Comparison of ENCODE assay signal across 15 cellular contexts in the genomic region with DNA sequence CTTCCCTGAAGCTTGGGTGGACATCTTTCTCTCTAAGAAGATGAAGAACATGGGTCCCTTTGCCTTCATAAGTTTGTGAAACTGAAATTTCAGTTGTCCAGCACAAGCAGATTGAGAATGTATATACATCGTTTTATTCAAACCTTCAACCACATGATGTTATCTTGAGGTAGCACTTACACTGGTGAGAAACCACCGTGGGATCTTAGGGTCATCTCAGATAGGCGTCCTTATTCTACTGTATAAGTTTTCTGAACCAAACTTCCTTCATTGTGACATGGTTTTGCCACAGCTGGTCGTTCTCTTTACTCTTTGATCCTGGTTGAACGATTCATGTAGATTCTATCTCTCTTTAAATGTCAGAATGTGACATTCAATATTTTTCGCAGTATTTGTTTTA. TPM values are rescaled to one million over a fixed set of nuclear protein-coding genes. Genes with fewer than 3 reads are reported as not detected.
A peak's percentile ranks its signal among the peaks of the same experiment; 100 is the strongest.
DNase-seq lines count a peak whose midpoint lies in the region; ATAC-seq and TF ChIP-seq lines count a peak whose summit lies in the region.
"Had no signal": no experiment of that assay in that cellular context is flagged by ENCODE, and none has a peak within 500 bp of the region (broad histone marks: within the 10 kb centered on the region; RNA-seq: fewer than 3 reads in every experiment).

No MANE protein-coding gene starts in this region.

- H3K9me3 Mint-ChIP-seq in activated T-helper 1 cell treated with anti-CD3 and anti-CD28 coated beads, Interleukin-12 subunit alpha, Interleukin-12 subunit beta, Interleukin-2, Interleukin-4 antibody, amounts not matched to agents 30 ng/mL and 10 ng/mL and 1 ng/mL, durations not matched to agents 14 hours and 24 hours and 36 hours: no peaks in the 10 kb centered on the region
- no peaks in the 10 kb centered on the region for H3K9me3 Mint-ChIP-seq in natural killer cell treated with Interleukin-12 subunit alpha and Interleukin-12 subunit beta and Interleukin-15 and Interleukin-18, amount 100 ng/mL, for 72 hours
- H3K9me3 Mint-ChIP-seq: nephron had no signal

- no peaks in the 10 kb centered on the region for H3K36me3 ChIP-seq in sigmoid colon
- H3K36me3 ChIP-seq: MG63 had no signal

- H3K4me1 Mint-ChIP-seq in activated T-helper 1 cell treated with anti-CD3 and anti-CD28 coated beads, Interleukin-12 subunit alpha, Interleukin-12 subunit beta, Interleukin-2, Interleukin-4 antibody, amounts not matched to agents 30 ng/mL and 10 ng/mL and 1 ng/mL, durations not matched to agents 14 hours and 24 hours and 36 hours (ENCODE audit: low read depth): peaks cover 85% of the 10 kb centered on the region
- H3K4me1 Mint-ChIP-seq in natural killer cell treated with Interleukin-12 subunit alpha and Interleukin-12 subunit beta and Interleukin-15 and Interleukin-18, amount 100 ng/mL, for 72 hours (ENCODE audit: low read depth in 2 of 2): peaks cover 59 to 71% of the 10 kb centered on the region in 2 donors
- H3K4me1 Mint-ChIP-seq: nephron had no signal

- peaks cover 10% of the 10 kb centered on the region for H3K36me3 Mint-ChIP-seq in activated T-helper 1 cell treated with anti-CD3 and anti-CD28 coated beads, Interleukin-12 subunit alpha, Interleukin-12 subunit beta, Interleukin-2, Interleukin-4 antibody, amounts not matched to agents 30 ng/mL and 10 ng/mL and 1 ng/mL, durations not matched to agents 14 hours and 24 hours and 36 hours (ENCODE audit: low read depth)
- no peaks in the 10 kb centered on the region for H3K36me3 Mint-ChIP-seq in natural killer cell treated with Interleukin-12 subunit alpha and Interleukin-12 subunit beta and Interleukin-15 and Interleukin-18, amount 100 ng/mL, for 72 hours

- H3K27me3 ChIP-seq in sigmoid colon: no peaks in the 10 kb centered on the region
- H3K27me3 ChIP-seq: MG63 had no signal

- TF ChIP-seq CTCF in sigmoid colon (IDR thresholded peaks at IDR 0.05): no peak

- H3K4me3 ChIP-seq in sigmoid colon: no peak overlapping the region
- H3K4me3 ChIP-seq: MG63 had no signal

- H3K27me3 Mint-ChIP-seq in activated T-helper 1 cell treated with anti-CD3 and anti-CD28 coated beads, Interleukin-12 subunit alpha, Interleukin-12 subunit beta, Interleukin-2, Interleukin-4 antibody, amounts not matched to agents 30 ng/mL and 10 ng/mL and 1 ng/mL, durations not matched to agents 14 hours and 24 hours and 36 hours (ENCODE audit: insufficient read depth): peaks cover 4% of the 10 kb centered on the region
- H3K27me3 Mint-ChIP-seq in natural killer cell treated with Interleukin-12 subunit alpha and Interleukin-12 subunit beta and Interleukin-15 and Interleukin-18, amount 100 ng/mL, for 72 hours: peaks cover 51 to 52% of the 10 kb centered on the region in 2 donors

- peak overlapping the region; percentile 73 for H3K27ac Mint-ChIP-seq in activated T-helper 1 cell treated with anti-CD3 and anti-CD28 coated beads, Interleukin-12 subunit alpha, Interleukin-12 subunit beta, Interleukin-2, Interleukin-4 antibody, amounts not matched to agents 30 ng/mL and 10 ng/mL and 1 ng/mL, durations not matched to agents 14 hours and 24 hours and 36 hours
- H3K27ac Mint-ChIP-seq in natural killer cell treated with Interleukin-12 subunit alpha and Interleukin-12 subunit beta and Interleukin-15 and Interleukin-18, amount 100 ng/mL, for 72 hours: peak overlapping the region; percentile 65 to 80
- H3K27ac Mint-ChIP-seq: nephron had no signal

- no peak overlapping the region for H3K27ac ChIP-seq in sigmoid colon
- H3K27ac ChIP-seq: 22Rv1 had no signal

- WGBS in sigmoid colon, 2 donors: 62 to 85% methylated on average over 6 of the region's 6 CpGs

- no peaks in the 10 kb centered on the region for H3K9me3 ChIP-seq in sigmoid colon
- H3K9me3 ChIP-seq: MG63 had no signal

- H3K4me1 ChIP-seq in sigmoid colon: peaks cover 0 to 5% (median 0%) of the 10 kb centered on the region in 4 donors

- DNase-seq in activated CD4-positive, CD25-positive, alpha-beta regulatory T cell treated with anti-CD3 and anti-CD28 coated beads, Interleukin-2, amount 50 U/mL, for 72 hours: no peak
- no peak for DNase-seq in activated T-helper 1 cell treated with anti-CD3 and anti-CD28 coated beads, Interleukin-12 subunit alpha, Interleukin-12 subunit beta, Interleukin-2, Interleukin-4 antibody, amounts not matched to agents 30 ng/mL and 10 ng/mL and 1 ng/mL, durations not matched to agents 14 hours and 24 hours and 36 hours (ENCODE audit: low spot score)
- no peak for DNase-seq in natural killer cell treated with Interleukin-12 subunit alpha and Interleukin-12 subunit beta and Interleukin-15 and Interleukin-18, amount 100 ng/mL, for 72 hours (ENCODE audit: low spot score)
- no peak for DNase-seq in sigmoid colon
- DNase-seq: anterior cingulate cortex, MG63, NCI-H187 treated with DMSO at 0.1 percent for 48 hours, NCI-H446, trophoblast cell had no signal

- TF ChIP-seq EP300 in sigmoid colon (IDR thresholded peaks at IDR 0.05): no peak

- TF ChIP-seq POLR2A in sigmoid colon (IDR thresholded peaks at IDR 0.05): no peak

- ATAC-seq in activated CD4-positive, CD25-positive, alpha-beta regulatory T cell treated with anti-CD3 and anti-CD28 coated beads, Interleukin-2, amount 50 U/mL, for 24 hours: peak; percentile 4 to 5
- ATAC-seq in HG03565 (IDR thresholded peaks at IDR 0.05; ENCODE audit: unreplicated experiment) (peak; percentile 24), GM21825 (IDR thresholded peaks at IDR 0.05; ENCODE audit: unreplicated experiment) (no peak), HG02588 (IDR thresholded peaks at IDR 0.05; ENCODE audit: unreplicated experiment) (no peak)
- peak; percentile 67 to 85 for ATAC-seq in natural killer cell treated with Interleukin-12 subunit alpha and Interleukin-12 subunit beta and Interleukin-15 and Interleukin-18, amount 100 ng/mL, for 72 hours

- peak overlapping the region; percentile 11 for H3K4me3 Mint-ChIP-seq in activated T-helper 1 cell treated with anti-CD3 and anti-CD28 coated beads, Interleukin-12 subunit alpha, Interleukin-12 subunit beta, Interleukin-2, Interleukin-4 antibody, amounts not matched to agents 30 ng/mL and 10 ng/mL and 1 ng/mL, durations not matched to agents 14 hours and 24 hours and 36 hours
- peak overlapping the region; percentile 53 for H3K4me3 Mint-ChIP-seq in natural killer cell treated with Interleukin-12 subunit alpha and Interleukin-12 subunit beta and Interleukin-15 and Interleukin-18, amount 100 ng/mL, for 72 hours
- H3K4me3 Mint-ChIP-seq: nephron had no signal

- intact Hi-C loops in activated T-helper 1 cell treated with anti-CD3 and anti-CD28 coated beads, Interleukin-12 subunit alpha, Interleukin-12 subunit beta, Interleukin-2, Interleukin-4 antibody, amounts not matched to agents 30 ng/mL and 10 ng/mL and 1 ng/mL, durations not matched to agents 14 hours and 24 hours and 36 hours (cut with micrococcal nuclease): loop anchor here (2.0 to 5.0 kb wide), 4 partner anchors 50 to 336 kb away; no protein-coding TSS in a partner anchor
- intact Hi-C loops in sigmoid colon (cut with DNase I): loop anchor here (5.0 kb wide), 1 partner anchor 249 kb away; a partner anchor contains a TSS

RNA-seq across cellular contexts. Expression of a gene that starts 18.1 kb away (rescaled TPM):
- 71.6 and 74.2 TPM in 2 replicates for total RNA-seq in activated T-helper 1 cell treated with anti-CD3 and anti-CD28 coated beads, Interleukin-12 subunit alpha, Interleukin-12 subunit beta, Interleukin-2, Interleukin-4 antibody, amounts not matched to agents 30 ng/mL and 10 ng/mL and 1 ng/mL, durations not matched to agents 14 hours and 24 hours and 36 hours
- total RNA-seq in natural killer cell treated with Interleukin-12 subunit alpha and Interleukin-12 subunit beta and Interleukin-15 and Interleukin-18, amount 100 ng/mL, for 72 hours: 100 to 1,000 TPM; 121 to 170 TPM
- 1 to 10 TPM; 2.6 to 6.4 (median 5.7) TPM for total RNA-seq in sigmoid colon
- 10 to 100 TPM in 1 of 3 donors, 1 to 10 TPM in 2; 2.8 to 18.1 (median 7.2) TPM for polyA plus RNA-seq in sigmoid colon

Comparison
In these comparisons a context has a peak if more than half of its experiments do, and no peak if none do; other contexts are left out.
1. ATAC-seq: peak in activated CD4-positive, CD25-positive, alpha-beta regulatory T cell treated with anti-CD3 and anti-CD28 coated beads, Interleukin-2, amount 50 U/mL, for 24 hours (2 of 2), HG03565 (single experiment) and natural killer cell treated with Interleukin-12 subunit alpha and Interleukin-12 subunit beta and Interleukin-15 and Interleukin-18, amount 100 ng/mL, for 72 hours (2 of 2); none in GM21825 (single experiment) and HG02588 (single experiment).